ENCODE assay signal across 8 cellular contexts in the genomic region with DNA sequence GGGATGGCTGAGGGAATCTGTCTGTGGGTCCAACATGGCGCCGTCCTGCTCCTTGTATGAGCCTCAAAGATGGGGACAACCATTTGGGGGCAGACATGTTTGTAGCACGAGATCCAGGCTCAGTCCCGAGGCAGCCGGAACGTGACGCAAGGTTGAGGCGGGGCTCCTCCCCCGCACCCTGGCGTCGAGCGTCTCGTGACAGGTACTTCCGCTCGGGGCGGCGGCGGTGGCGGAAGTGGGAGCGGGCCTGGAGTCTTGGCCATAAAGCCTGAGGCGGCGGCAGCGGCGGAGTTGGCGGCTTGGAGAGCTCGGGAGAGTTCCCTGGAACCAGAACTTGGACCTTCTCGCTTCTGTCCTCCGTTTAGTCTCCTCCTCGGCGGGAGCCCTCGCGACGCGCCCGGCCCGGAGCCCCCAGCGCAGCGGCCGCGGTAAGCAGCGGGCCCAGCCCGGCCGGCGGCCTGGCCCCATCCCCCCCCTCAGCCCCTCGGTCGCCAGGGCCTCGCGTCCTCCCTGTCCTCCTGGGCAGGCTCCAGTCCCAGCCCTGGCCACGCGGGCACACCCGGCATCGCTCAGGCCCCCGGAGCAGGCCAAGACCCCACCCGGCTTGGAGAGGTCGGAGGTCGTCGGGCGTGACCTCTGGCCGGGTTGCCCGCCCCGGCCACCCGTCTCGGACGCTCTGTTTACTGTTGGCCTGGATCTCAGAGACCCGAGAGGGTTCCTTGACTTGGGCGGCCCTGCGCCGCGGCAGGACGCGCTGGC. TPM values are rescaled to one million over a fixed set of nuclear protein-coding genes. Genes with fewer than 3 reads are reported as not detected.
DNase-seq lines count a peak whose midpoint lies in the region; ATAC-seq and TF ChIP-seq lines count a peak whose summit lies in the region.

A gene (plus strand): TSS at position 252 of the 759 bp plus-strand sequence. CDS start 69,185 bp downstream, outside the sequence.

- no peaks in the 10 kb centered on the region for H3K27me3 Mint-ChIP-seq in activated naive CD4-positive, alpha-beta T cell treated with anti-CD3 and anti-CD28 coated beads, Interleukin-2, amount 50 U/mL, for 24 hours

- TF ChIP-seq CTCF in GM06990 (IDR thresholded peaks at IDR 0.05; ENCODE audit: insufficient read depth, low read length, poor library complexity, severe bottlenecking), result no peak

- H3K4me3 Mint-ChIP-seq in activated naive CD4-positive, alpha-beta T cell treated with anti-CD3 and anti-CD28 coated beads, Interleukin-2, amount 50 U/mL, for 24 hours, result peak within 1 kb of the TSS; percentile 98

- H3K27me3 ChIP-seq in GM06990 (replicated peaks; ENCODE audit: control insufficient read depth, insufficient read depth, low read length), result no peaks in the 10 kb centered on the region

- peak within 1 kb of the TSS; percentile 97 for H3K27ac Mint-ChIP-seq in activated naive CD4-positive, alpha-beta T cell treated with anti-CD3 and anti-CD28 coated beads, Interleukin-2, amount 50 U/mL, for 24 hours

- H3K36me3 ChIP-seq in GM06990 (ENCODE audit: control insufficient read depth, insufficient read depth, low read length), result no peaks in the 10 kb centered on the region

- peaks cover 54% of the 10 kb centered on the region for H3K4me1 Mint-ChIP-seq in activated naive CD4-positive, alpha-beta T cell treated with anti-CD3 and anti-CD28 coated beads, Interleukin-2, amount 50 U/mL, for 24 hours

- ATAC-seq in HG02588 (IDR thresholded peaks at IDR 0.05; ENCODE audit: unreplicated experiment) (peak; percentile 89), SK-N-SH treated with all-trans-retinoic acid at 6 μM for 48 hours (peak; percentile 97)

- peak within 1 kb of the TSS; percentile 90 for H3K27ac ChIP-seq in temporal lobe (ENCODE audit: low read depth, low read length)

- DNase-seq in GM06990 (ENCODE audit: extremely low read depth, insufficient read length) (peak; percentile 98), NCI-H1092 (lab: John Stamatoyannopoulos, UW) (peak; percentile 95), globus pallidus (ENCODE audit: low spot score) (peak; percentile 98), occipital lobe (lab: John Stamatoyannopoulos, UW) (peak; percentile 97)

- H3K9me3 Mint-ChIP-seq in activated naive CD4-positive, alpha-beta T cell treated with anti-CD3 and anti-CD28 coated beads, Interleukin-2, amount 50 U/mL, for 24 hours, result no peaks in the 10 kb centered on the region

- H3K4me3 ChIP-seq in GM06990 (replicated peaks; ENCODE audit: low read depth, low read length), result peak within 1 kb of the TSS; percentile 96

- H3K36me3 Mint-ChIP-seq in activated naive CD4-positive, alpha-beta T cell treated with anti-CD3 and anti-CD28 coated beads, Interleukin-2, amount 50 U/mL, for 24 hours, result peaks cover 12% of the 10 kb centered on the region

TF ChIP-seq in SK-N-SH treated with all-trans-retinoic acid at 6 μM for 48 hours, 23 proteins besides CTCF, POLR2A, EP300 and RAD21:
- no peak for TF ChIP-seq ZC3H10 (CRISPR knock-in tag; IDR thresholded peaks at IDR 0.05)
- peak; percentile 77; the same call in 1 of the 2 replicates for TF ChIP-seq ZNF565 (CRISPR knock-in tag; conservative IDR thresholded peaks at IDR 0.05; ENCODE audit: low read depth)
- 0 out of 2 replicates have a peak, but pooled peaks have one; percentile 25 for TF ChIP-seq ZNF8 (CRISPR knock-in tag; IDR thresholded peaks at IDR 0.05)
- TF ChIP-seq TCF4 (CRISPR knock-in tag; IDR thresholded peaks at IDR 0.05; ENCODE audit: borderline replicate concordance), result no peak
- TF ChIP-seq ZFP30 (CRISPR knock-in tag; IDR thresholded peaks at IDR 0.05), result peak; percentile 35; the same call in 1 of the 2 replicates
- 0 out of 2 replicates have a peak, but pooled peaks have one; percentile 74 for TF ChIP-seq BACH2 (CRISPR knock-in tag; IDR thresholded peaks at IDR 0.05; ENCODE audit: borderline replicate concordance)
- TF ChIP-seq ISL1 (CRISPR knock-in tag; IDR thresholded peaks at IDR 0.05), result 0 out of 2 replicates have a peak, but pooled peaks have one; percentile 19
- TF ChIP-seq, protein P1, sequence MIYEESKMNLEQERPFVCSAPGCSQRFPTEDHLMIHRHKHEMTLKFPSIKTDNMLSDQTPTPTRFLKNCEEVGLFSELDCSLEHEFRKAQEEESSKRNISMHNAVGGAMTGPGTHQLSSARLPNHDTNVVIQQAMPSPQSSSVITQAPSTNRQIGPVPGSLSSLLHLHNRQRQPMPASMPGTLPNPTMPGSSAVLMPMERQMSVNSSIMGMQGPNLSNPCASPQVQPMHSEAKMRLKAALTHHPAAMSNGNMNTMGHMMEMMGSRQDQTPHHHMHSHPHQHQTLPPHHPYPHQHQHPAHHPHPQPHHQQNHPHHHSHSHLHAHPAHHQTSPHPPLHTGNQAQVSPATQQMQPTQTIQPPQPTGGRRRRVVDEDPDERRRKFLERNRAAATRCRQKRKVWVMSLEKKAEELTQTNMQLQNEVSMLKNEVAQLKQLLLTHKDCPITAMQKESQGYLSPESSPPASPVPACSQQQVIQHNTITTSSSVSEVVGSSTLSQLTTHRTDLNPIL (CRISPR knock-in tag; IDR thresholded peaks at IDR 0.05; ENCODE audit: low read depth), result no peak
- 0 out of 2 replicates have a peak, but pooled peaks have one; percentile 37 for TF ChIP-seq ZNF70 (CRISPR knock-in tag; IDR thresholded peaks at IDR 0.05)
- TF ChIP-seq, protein P2, sequence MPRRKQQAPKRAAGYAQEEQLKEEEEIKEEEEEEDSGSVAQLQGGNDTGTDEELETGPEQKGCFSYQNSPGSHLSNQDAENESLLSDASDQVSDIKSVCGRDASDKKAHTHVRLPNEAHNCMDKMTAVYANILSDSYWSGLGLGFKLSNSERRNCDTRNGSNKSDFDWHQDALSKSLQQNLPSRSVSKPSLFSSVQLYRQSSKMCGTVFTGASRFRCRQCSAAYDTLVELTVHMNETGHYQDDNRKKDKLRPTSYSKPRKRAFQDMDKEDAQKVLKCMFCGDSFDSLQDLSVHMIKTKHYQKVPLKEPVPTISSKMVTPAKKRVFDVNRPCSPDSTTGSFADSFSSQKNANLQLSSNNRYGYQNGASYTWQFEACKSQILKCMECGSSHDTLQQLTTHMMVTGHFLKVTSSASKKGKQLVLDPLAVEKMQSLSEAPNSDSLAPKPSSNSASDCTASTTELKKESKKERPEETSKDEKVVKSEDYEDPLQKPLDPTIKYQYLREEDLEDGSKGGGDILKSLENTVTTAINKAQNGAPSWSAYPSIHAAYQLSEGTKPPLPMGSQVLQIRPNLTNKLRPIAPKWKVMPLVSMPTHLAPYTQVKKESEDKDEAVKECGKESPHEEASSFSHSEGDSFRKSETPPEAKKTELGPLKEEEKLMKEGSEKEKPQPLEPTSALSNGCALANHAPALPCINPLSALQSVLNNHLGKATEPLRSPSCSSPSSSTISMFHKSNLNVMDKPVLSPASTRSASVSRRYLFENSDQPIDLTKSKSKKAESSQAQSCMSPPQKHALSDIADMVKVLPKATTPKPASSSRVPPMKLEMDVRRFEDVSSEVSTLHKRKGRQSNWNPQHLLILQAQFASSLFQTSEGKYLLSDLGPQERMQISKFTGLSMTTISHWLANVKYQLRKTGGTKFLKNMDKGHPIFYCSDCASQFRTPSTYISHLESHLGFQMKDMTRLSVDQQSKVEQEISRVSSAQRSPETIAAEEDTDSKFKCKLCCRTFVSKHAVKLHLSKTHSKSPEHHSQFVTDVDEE (CRISPR knock-in tag; IDR thresholded peaks at IDR 0.05), result peak; percentile 90
- TF ChIP-seq, protein P3, sequence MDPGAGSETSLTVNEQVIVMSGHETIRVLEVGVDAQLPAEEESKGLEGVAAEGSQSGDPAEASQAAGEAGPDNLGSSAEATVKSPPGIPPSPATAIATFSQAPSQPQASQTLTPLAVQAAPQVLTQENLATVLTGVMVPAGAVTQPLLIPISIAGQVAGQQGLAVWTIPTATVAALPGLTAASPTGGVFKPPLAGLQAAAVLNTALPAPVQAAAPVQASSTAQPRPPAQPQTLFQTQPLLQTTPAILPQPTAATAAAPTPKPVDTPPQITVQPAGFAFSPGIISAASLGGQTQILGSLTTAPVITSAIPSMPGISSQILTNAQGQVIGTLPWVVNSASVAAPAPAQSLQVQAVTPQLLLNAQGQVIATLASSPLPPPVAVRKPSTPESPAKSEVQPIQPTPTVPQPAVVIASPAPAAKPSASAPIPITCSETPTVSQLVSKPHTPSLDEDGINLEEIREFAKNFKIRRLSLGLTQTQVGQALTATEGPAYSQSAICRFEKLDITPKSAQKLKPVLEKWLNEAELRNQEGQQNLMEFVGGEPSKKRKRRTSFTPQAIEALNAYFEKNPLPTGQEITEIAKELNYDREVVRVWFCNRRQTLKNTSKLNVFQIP (CRISPR knock-in tag; IDR thresholded peaks at IDR 0.05; ENCODE audit: borderline replicate concordance, low read depth), result no peak
- TF ChIP-seq ESRRG (CRISPR knock-in tag; IDR thresholded peaks at IDR 0.05), result no peak
- no peak for TF ChIP-seq OSR1 (CRISPR knock-in tag; IDR thresholded peaks at IDR 0.05)
- TF ChIP-seq GLIS3 (CRISPR knock-in tag; IDR thresholded peaks at IDR 0.05), result no peak
- peak; percentile 77; the same call in 1 of the 2 replicates for TF ChIP-seq CSDC2 (CRISPR knock-in tag; IDR thresholded peaks at IDR 0.05)
- TF ChIP-seq, protein P4, sequence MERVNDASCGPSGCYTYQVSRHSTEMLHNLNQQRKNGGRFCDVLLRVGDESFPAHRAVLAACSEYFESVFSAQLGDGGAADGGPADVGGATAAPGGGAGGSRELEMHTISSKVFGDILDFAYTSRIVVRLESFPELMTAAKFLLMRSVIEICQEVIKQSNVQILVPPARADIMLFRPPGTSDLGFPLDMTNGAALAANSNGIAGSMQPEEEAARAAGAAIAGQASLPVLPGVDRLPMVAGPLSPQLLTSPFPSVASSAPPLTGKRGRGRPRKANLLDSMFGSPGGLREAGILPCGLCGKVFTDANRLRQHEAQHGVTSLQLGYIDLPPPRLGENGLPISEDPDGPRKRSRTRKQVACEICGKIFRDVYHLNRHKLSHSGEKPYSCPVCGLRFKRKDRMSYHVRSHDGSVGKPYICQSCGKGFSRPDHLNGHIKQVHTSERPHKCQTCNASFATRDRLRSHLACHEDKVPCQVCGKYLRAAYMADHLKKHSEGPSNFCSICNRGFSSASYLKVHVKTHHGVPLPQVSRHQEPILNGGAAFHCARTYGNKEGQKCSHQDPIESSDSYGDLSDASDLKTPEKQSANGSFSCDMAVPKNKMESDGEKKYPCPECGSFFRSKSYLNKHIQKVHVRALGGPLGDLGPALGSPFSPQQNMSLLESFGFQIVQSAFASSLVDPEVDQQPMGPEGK (CRISPR knock-in tag; IDR thresholded peaks at IDR 0.05; ENCODE audit: borderline replicate concordance), result no peak
- 0 out of 2 replicates have a peak, but pooled peaks have one; percentile 46 for TF ChIP-seq ARNTL (CRISPR knock-in tag; IDR thresholded peaks at IDR 0.05; ENCODE audit: borderline replicate concordance, low read depth)
- no peak for TF ChIP-seq PPARA (CRISPR knock-in tag; IDR thresholded peaks at IDR 0.05; ENCODE audit: borderline replicate concordance)

RNA-seq across cellular contexts. Expression of the gene that starts here (rescaled TPM):
- 26.7 TPM for total RNA-seq in occipital lobe
- 40.3 TPM for total RNA-seq in temporal lobe

Comparison
In these comparisons a context has a peak if more than half of its experiments do, and no peak if none do; other contexts are left out.
1. Peak in every context shown above with its lines: DNase-seq, ATAC-seq, H3K4me3 ChIP-seq and H3K27ac ChIP-seq.